In genomic region chr20:43538855-43539700, GRCh38 we compare ENCODE assay signal across 20 cellular contexts. TPM values are rescaled to one million over a fixed set of nuclear protein-coding genes. Genes with fewer than 3 reads are reported as not detected.
DNase-seq lines count a peak whose midpoint lies in the region; ATAC-seq, FAIRE-seq and TF ChIP-seq lines count a peak whose summit lies in the region.
"Had no signal": no experiment of that assay in that cellular context is flagged by ENCODE, and none has a peak within 500 bp of the region (broad histone marks: within the 10 kb centered on the region; RNA-seq: fewer than 3 reads in every experiment).

No MANE protein-coding gene starts in this region.

- H3K9me3 ChIP-seq in IMR-90 (ENCODE audit: control insufficient read depth, insufficient read depth, low read length): no peaks in the 10 kb centered on the region
- H3K9me3 ChIP-seq in K562 (replicated peaks; ENCODE audit: control insufficient read depth, insufficient read depth, low read depth, low read length): no peaks in the 10 kb centered on the region
- no peaks in the 10 kb centered on the region for H3K9me3 ChIP-seq in osteoblast (ENCODE audit: low read depth, low read length)
- no peaks in the 10 kb centered on the region for H3K9me3 ChIP-seq in H9 (ENCODE audit: control insufficient read depth, low read depth, low read length)
- no peaks in the 10 kb centered on the region for H3K9me3 ChIP-seq in gastrocnemius medialis
- H3K9me3 ChIP-seq: breast epithelium, ovary had no signal

- WGBS in IMR-90 (ENCODE audit: extremely low coverage in 2 of 2, insufficient read length in 1 of 2), 2 experiments: 56% methylated on average over 4 of the region's 6 CpGs; no CpG with 5 or more reads in 1 of the 2 experiments
- WGBS in K562 (ENCODE audit: insufficient coverage, low coverage, missing lambda C conversion rate): 42% methylated on average over 6 of the region's 6 CpGs
- no CpG with 5 or more reads among the region's 6 CpGs for WGBS in H9 (ENCODE audit: extremely low coverage, insufficient read length, low lambda C conversion rate)

- H3K9me3 Mint-ChIP-seq in H9: no peaks in the 10 kb centered on the region
- H3K9me3 Mint-ChIP-seq: activated T-helper 17 cell treated with anti-CD3 and anti-CD28 coated beads, Interleukin-2, amount 50 U/mL, for 72 hours; GM23338; HFFc6; immature natural killer cell; natural killer cell had no signal

- H3K27me3 Mint-ChIP-seq in H9 (ENCODE audit: low read depth): no peaks in the 10 kb centered on the region
- H3K27me3 Mint-ChIP-seq: activated T-helper 17 cell treated with anti-CD3 and anti-CD28 coated beads, Interleukin-2, amount 50 U/mL, for 72 hours; T-helper 17 cell had no signal

- no peak overlapping the region for H2BK15ac ChIP-seq in IMR-90 (ENCODE audit: low read depth, low read length)
- no peak overlapping the region for H2BK15ac ChIP-seq in H9 (ENCODE audit: low read depth, low read length)

- no peak overlapping the region for H3K27ac ChIP-seq in IMR-90 (ENCODE audit: insufficient read depth, low read length)
- H3K27ac ChIP-seq in K562 (ENCODE audit: extremely low read depth, low read depth, low read length): no peak overlapping the region; the same call in 2 of the 3 replicates
- no peak overlapping the region for H3K27ac ChIP-seq in osteoblast (ENCODE audit: low read depth, low read length)
- no peak overlapping the region for H3K27ac ChIP-seq in H9 (ENCODE audit: insufficient read length, low read depth, low read length)
- no peak overlapping the region for H3K27ac ChIP-seq in gastrocnemius medialis
- H3K27ac ChIP-seq: breast epithelium, ovary had no signal

- intact Hi-C loops in IMR-90 (cut with micrococcal nuclease): loop anchor here (1.0 to 5.0 kb wide), 5 partner anchors 51 to 554 kb away; partner anchors contain the start of gene IFT52
- intact Hi-C loops in K562 (cut with micrococcal nuclease): loop anchor here (1.0 to 10.0 kb wide), 3 partner anchors 92 to 546 kb away; no protein-coding TSS in a partner anchor
- intact Hi-C loops in gastrocnemius medialis (cut with DNase I; ENCODE audit: low total_unique reads): loop anchor here (1.0 kb wide), 1 partner anchor 541 kb away; no protein-coding TSS in a partner anchor

- TF ChIP-seq CTCF in IMR-90 (conservative IDR thresholded peaks at IDR 0.05; ENCODE audit: low read depth, low read length) (no peak), K562 (IDR thresholded peaks at IDR 0.05 in 2 of 3, conservative IDR thresholded peaks at IDR 0.05 in 1 of 3; ENCODE audit: insufficient read depth in 2 of 3, low read depth in 1 of 3, low read length in 3 of 3) (no peak), osteoblast (IDR thresholded peaks at IDR 0.05; ENCODE audit: extremely low read depth, low read depth, low read length) (no peak), H9 (conservative IDR thresholded peaks at IDR 0.05) (no peak), GM13977 (IDR thresholded peaks at IDR 0.05; ENCODE audit: extremely low read depth, insufficient read depth, missing control alignments) (no peak), gastrocnemius medialis (IDR thresholded peaks at IDR 0.05 in 4 of 5, conservative IDR thresholded peaks at IDR 0.05 in 1 of 5) (no peak)

- H3K79me1 ChIP-seq in IMR-90 (ENCODE audit: low read depth in 1 of 2, low read length in 2 of 2): no peaks in the 10 kb centered on the region
- no peaks in the 10 kb centered on the region for H3K79me1 ChIP-seq in H9 (ENCODE audit: insufficient read depth, low read depth, low read length, poor library complexity, severe bottlenecking)

- H3K36me3 ChIP-seq in IMR-90 (ENCODE audit: control insufficient read depth, insufficient read depth, low read length) (peaks cover 3% of the 10 kb centered on the region), K562 (ENCODE audit: control insufficient read depth, insufficient read depth, low read length) (peaks cover 12% of the 10 kb centered on the region; the same call in 2 of the 3 replicates), osteoblast (ENCODE audit: insufficient read depth, low read length) (no peaks in the 10 kb centered on the region), gastrocnemius medialis (peaks cover 0 to 18% of the 10 kb centered on the region in 2 donors)
- H3K36me3 ChIP-seq: breast epithelium, ovary had no signal

- H2AFZ ChIP-seq in IMR-90 (replicated peaks; ENCODE audit: low read length, poor library complexity) (no peak overlapping the region), K562 (ENCODE audit: low read depth, low read length) (no peak overlapping the region), osteoblast (ENCODE audit: low read length) (no peak overlapping the region), H9 (ENCODE audit: low read length) (no peak overlapping the region)
- H2AFZ ChIP-seq: GM23338 had no signal

- H3K23me2 ChIP-seq in H9 (ENCODE audit: insufficient read length, low read depth, low read length, poor library complexity, severe bottlenecking): no peaks in the 10 kb centered on the region

- ATAC-seq in IMR-90 (ENCODE audit: low read depth) (no peak), K562 (no peak), left lobe of liver (peak; percentile 84), HG02973 (IDR thresholded peaks at IDR 0.05; ENCODE audit: unreplicated experiment) (no peak), gastrocnemius medialis (no peak)

- H3K18ac ChIP-seq in IMR-90 (ENCODE audit: low read depth, low read length): no peak overlapping the region
- no peak overlapping the region for H3K18ac ChIP-seq in H9 (ENCODE audit: insufficient read length, low read depth, low read length)

- H2BK12ac ChIP-seq in H9 (ENCODE audit: insufficient read length, low read depth, low read length): no peak overlapping the region

- H3K9ac ChIP-seq in IMR-90 (ENCODE audit: low read depth, low read length) (no peak overlapping the region), K562 (ENCODE audit: insufficient read depth in 1 of 2, low read depth in 2 of 2, low read length in 2 of 2) (peak overlapping the region in 1 of 2 experiments; percentile 56; a peak in 1 of 4 replicates), H9 (ENCODE audit: extremely low read depth, insufficient read length, low read length) (no peak overlapping the region)

- POLR2A ChIA-PET in IMR-90 (lab: Charles Lee; ENCODE audit: unreplicated experiment): no interaction called here
- POLR2A ChIA-PET in K562 (lab: Yijun Ruan, JAX): interaction anchor here (0.5 to 1.5 kb wide), 14 partner anchors 9 to 189 kb away, joined by 3 to 7 read pairs (median 4); partner anchors contain the start of genes IFT52 and SRSF6

- DNase-seq in IMR-90: peak; percentile 14
- no peak for DNase-seq in K562 (ENCODE audit: extremely low read depth in 1 of 4, low spot score in 3 of 4)
- DNase-seq in left lobe of liver (ENCODE audit: low spot score): peak; percentile 81
- DNase-seq in osteoblast (ENCODE audit: insufficient read length, low spot score, missing footprints): peak; percentile 54
- no peak for DNase-seq in H9
- no peak for DNase-seq in GM13977 (ENCODE audit: low spot score)
- no peak for DNase-seq in gastrocnemius medialis
- DNase-seq: activated naive CD4-positive, alpha-beta T cell treated with anti-CD3 and anti-CD28 coated beads, Interleukin-2, amount 50 U/mL, for 16 hours; natural killer cell; NK-92 treated with Interleukin-12 subunit alpha and Interleukin-12 subunit beta, amount 100 ng/mL, for 24 hours had no signal

- in situ Hi-C loops in IMR-90 (cut with MboI; ENCODE audit: low sequenced_read_pairs): loop anchor here (5.0 to 10.0 kb wide), 2 partner anchors 156 to 543 kb away; no protein-coding TSS in a partner anchor
- in situ Hi-C loops in K562 (cut with MboI): no loop called here
- in situ Hi-C loops in GM13977 (cut with MboI; ENCODE audit: low pct_unique_long_range_greater_than_20kb, low sequenced_read_pairs, unreplicated experiment): loop anchor here (10.0 to 25.0 kb wide), 2 partner anchors 156 to 548 kb away; no protein-coding TSS in a partner anchor
- in situ Hi-C loops in gastrocnemius medialis (cut with MboI; ENCODE audit: low sequenced_read_pairs in 4 of 4): loop anchor here in 3 of 4 donors (25.0 kb wide), 1 partner anchor 548 kb away; no protein-coding TSS in a partner anchor

- H3K4me3 ChIP-seq in IMR-90 (ENCODE audit: insufficient read depth, low read depth, low read length) (no peak overlapping the region), K562 (no peak overlapping the region), osteoblast (ENCODE audit: insufficient read depth, low read length) (no peak overlapping the region), gastrocnemius medialis (no peak overlapping the region)
- H3K4me3 ChIP-seq: breast epithelium, GM23338, ovary had no signal

- H3K14ac ChIP-seq in IMR-90 (replicated peaks; ENCODE audit: low read depth, low read length): no peak overlapping the region
- no peak overlapping the region for H3K14ac ChIP-seq in H9 (ENCODE audit: insufficient read depth, low read length)

- H3K56ac ChIP-seq in IMR-90 (ENCODE audit: extremely low read depth, insufficient read depth, low read length): no peak overlapping the region
- no peak overlapping the region for H3K56ac ChIP-seq in H9 (ENCODE audit: insufficient read length, low read depth, low read length)

- TF ChIP-seq POLR2A in IMR-90 (IDR thresholded peaks at IDR 0.05; ENCODE audit: low read depth, low read length): no peak
- no peak for TF ChIP-seq POLR2A in K562 (conservative IDR thresholded peaks at IDR 0.05)
- no peak for TF ChIP-seq POLR2A in gastrocnemius medialis (IDR thresholded peaks at IDR 0.05)

- H3K36me3 Mint-ChIP-seq in H9 (ENCODE audit: insufficient read depth in 1 of 3, low read depth in 3 of 3): peaks cover 0 to 25% (median 24%) of the 10 kb centered on the region in 3 experiments; a peak in 6 of 7 replicates
- H3K36me3 Mint-ChIP-seq: immature natural killer cell, natural killer cell had no signal

- H4K8ac ChIP-seq in IMR-90 (ENCODE audit: low read depth in 2 of 2, low read length in 2 of 2) (no peak overlapping the region), H9 (replicated peaks; ENCODE audit: insufficient read length, low read depth, low read length) (no peak overlapping the region)

- H3K4ac ChIP-seq in IMR-90 (ENCODE audit: low read depth, low read length): no peak overlapping the region
- no peak overlapping the region for H3K4ac ChIP-seq in H9 (ENCODE audit: low read depth, low read length)

- H2AK9ac ChIP-seq in IMR-90 (replicated peaks; ENCODE audit: low read depth, low read length, poor library complexity): no peak overlapping the region

- H3K9me1 ChIP-seq in IMR-90 (ENCODE audit: insufficient read depth, low read length) (no peaks in the 10 kb centered on the region; the same call in 1 of the 2 replicates), K562 (ENCODE audit: control insufficient read depth, insufficient read depth, low read length) (peaks cover 6% of the 10 kb centered on the region)

- no peak overlapping the region for H3T11ph ChIP-seq in H9 (ENCODE audit: low read length)

- H4K5ac ChIP-seq in IMR-90 (ENCODE audit: low read depth, low read length) (no peak overlapping the region), H9 (ENCODE audit: insufficient read length, low read depth, low read length) (no peak overlapping the region)

- no peaks in the 10 kb centered on the region; a peak in 1 of 4 replicates for H3K4me1 Mint-ChIP-seq in H9
- H3K4me1 Mint-ChIP-seq: activated T-helper 17 cell treated with anti-CD3 and anti-CD28 coated beads, Interleukin-2, amount 50 U/mL, for 72 hours; GM23338; immature natural killer cell had no signal

- H2BK120ac ChIP-seq in IMR-90 (ENCODE audit: low read depth, low read length) (no peak overlapping the region), H9 (ENCODE audit: low read depth, low read length, poor library complexity, severe bottlenecking) (no peak overlapping the region)

- no peak overlapping the region for H2BK5ac ChIP-seq in IMR-90 (ENCODE audit: low read depth, low read length, poor library complexity, severe bottlenecking)
- no peak overlapping the region for H2BK5ac ChIP-seq in H9 (ENCODE audit: insufficient read length, low read length)

- dilution Hi-C loops in IMR-90 (cut with HindIII; ENCODE audit: low sequenced_read_pairs, unreplicated experiment): no loop called here

- no peak for FAIRE-seq in K562 (lab: Jason Lieb, UNC)
- FAIRE-seq: small intestine had no signal

- H3K27ac Mint-ChIP-seq in H9: no peak overlapping the region; a peak in 1 of 7 replicates
- H3K27ac Mint-ChIP-seq: activated T-helper 17 cell treated with anti-CD3 and anti-CD28 coated beads, Interleukin-2, amount 50 U/mL, for 72 hours; GM23338; HFFc6; natural killer cell; T-helper 17 cell had no signal

- H3K4me1 ChIP-seq in IMR-90 (ENCODE audit: control insufficient read depth, insufficient read depth, low read length) (no peaks in the 10 kb centered on the region; the same call in 1 of the 2 replicates), K562 (replicated peaks in 1 of 2; ENCODE audit: control insufficient read depth in 2 of 2, insufficient read depth in 2 of 2, low read length in 2 of 2) (peaks cover 18 to 24% of the 10 kb centered on the region in 2 experiments; a peak in 4 of 5 replicates), osteoblast (ENCODE audit: insufficient read depth, low read length) (peaks cover 10% of the 10 kb centered on the region), H9 (ENCODE audit: insufficient read depth, low read length) (no peaks in the 10 kb centered on the region), gastrocnemius medialis (no peaks in the 10 kb centered on the region)
- H3K4me1 ChIP-seq: breast epithelium had no signal

- H3K4me3 Mint-ChIP-seq in H9: no peak overlapping the region; a peak in 1 of 5 replicates
- H3K4me3 Mint-ChIP-seq: activated T-helper 17 cell treated with anti-CD3 and anti-CD28 coated beads, Interleukin-2, amount 50 U/mL, for 72 hours; GM23338; HFFc6; immature natural killer cell; natural killer cell; T-helper 17 cell had no signal

- H2BK20ac ChIP-seq in IMR-90 (ENCODE audit: low read depth, low read length) (no peak overlapping the region), H9 (ENCODE audit: low read depth, low read length, poor library complexity, severe bottlenecking) (no peak overlapping the region)

- H2AK5ac ChIP-seq in IMR-90 (ENCODE audit: low read depth, low read length) (no peak overlapping the region), H9 (ENCODE audit: insufficient read length, low read length) (no peak overlapping the region)

- no peaks in the 10 kb centered on the region for H4K20me1 ChIP-seq in IMR-90 (ENCODE audit: insufficient read depth, low read length)
- no peaks in the 10 kb centered on the region for H4K20me1 ChIP-seq in K562 (replicated peaks; ENCODE audit: control insufficient read depth, insufficient read depth, low read length)
- H4K20me1 ChIP-seq in osteoblast (ENCODE audit: insufficient read depth, low read length): peaks cover 7% of the 10 kb centered on the region
- H4K20me1 ChIP-seq in H9 (ENCODE audit: control insufficient read depth, insufficient read depth, insufficient read length): no peaks in the 10 kb centered on the region

- no peak overlapping the region for H3K4me2 ChIP-seq in IMR-90 (ENCODE audit: low read depth, low read length)
- H3K4me2 ChIP-seq in K562 (ENCODE audit: insufficient read depth, low read length): peak overlapping the region; percentile 74
- H3K4me2 ChIP-seq in osteoblast (ENCODE audit: insufficient read depth, low read length): no peak overlapping the region
- no peak overlapping the region for H3K4me2 ChIP-seq in H9 (ENCODE audit: insufficient read depth, insufficient read length, low read length)
- H3K4me2 ChIP-seq: GM23338 had no signal

- CTCF ChIA-PET in IMR-90 (lab: Yijun Ruan, JAX): interaction anchor here (0.8 to 1.6 kb wide), 3 partner anchors 57 to 541 kb away, joined by 4 to 20 read pairs (median 4); no protein-coding TSS in a partner anchor
- CTCF ChIA-PET in K562 (lab: Yijun Ruan, JAX; ENCODE audit: low intra/inter-chr PET ratio): interaction anchor here (1.7 to 1.8 kb wide), 2 partner anchors 153 to 155 kb away, joined by 5 to 35 read pairs; no protein-coding TSS in a partner anchor

- H3K79me2 ChIP-seq in K562 (ENCODE audit: control insufficient read depth, insufficient read depth, low read length) (no peaks in the 10 kb centered on the region), osteoblast (ENCODE audit: insufficient read depth, low read length) (no peaks in the 10 kb centered on the region), H9 (ENCODE audit: insufficient read depth, low read length) (no peaks in the 10 kb centered on the region)

- no peak overlapping the region for H4K91ac ChIP-seq in IMR-90 (ENCODE audit: insufficient read depth, low read depth, low read length)
- H4K91ac ChIP-seq in H9 (ENCODE audit: insufficient read length, low read depth, low read length): no peak overlapping the region

- TF ChIP-seq RAD21 in IMR-90 (IDR thresholded peaks at IDR 0.05; ENCODE audit: low read length) (no peak), K562 (CRISPR knock-in tag; conservative IDR thresholded peaks at IDR 0.05 in 1 of 2, IDR thresholded peaks at IDR 0.05 in 1 of 2) (no peak)

- no peak overlapping the region for H3K23ac ChIP-seq in IMR-90 (ENCODE audit: low read depth, low read length)
- H3K23ac ChIP-seq in H9 (ENCODE audit: insufficient read length, low read depth, low read length): no peak overlapping the region

- H3K27me3 ChIP-seq in IMR-90 (ENCODE audit: control insufficient read depth, insufficient read depth, low read length) (no peaks in the 10 kb centered on the region; the same call in 1 of the 2 replicates), K562 (ENCODE audit: control insufficient read depth in 2 of 2, insufficient read depth in 2 of 2, low read length in 2 of 2) (no peaks in the 10 kb centered on the region), osteoblast (ENCODE audit: insufficient read depth, low read length) (no peaks in the 10 kb centered on the region), H9 (ENCODE audit: insufficient read depth, low read length) (no peaks in the 10 kb centered on the region), gastrocnemius medialis (no peaks in the 10 kb centered on the region)
- H3K27me3 ChIP-seq: breast epithelium, ovary had no signal

- BruUV-seq in IMR-90 (replicated peaks; lab: Mats Ljungman, UMichigan) (no TSS peak), K562 (replicated peaks; lab: Mats Ljungman, UMichigan) (no TSS peak)

- TF ChIP-seq EP300 in K562 (IDR thresholded peaks at IDR 0.05; ENCODE audit: low read length): no peak

RNA-seq across cellular contexts. Expression of gene SGK2, which starts 19.7 kb away (rescaled TPM):
- total RNA-seq in IMR-90 (2012; rRNA removed) (under 0.01 TPM in 1 of 2 replicates, not detected in the other), K562 (2014; rRNA removed) (0.14 and 0.16 TPM in 2 replicates), K562 (2014; rRNA removed; fragmentation: Illumina TruSeq; extraction: Trizol) (0.07 and 0.13 TPM in 2 replicates), K562 (2015; rRNA removed; fragmentation: Illumina TruSeq; extraction: Trizol) (0.11 and 0.15 TPM in 2 replicates), K562 (2021) (0.20 and 0.31 TPM in 2 replicates), left lobe of liver (81.1 TPM), osteoblast (under 0.01 and 0.29 TPM in 2 replicates), H9 (2021) (not detected in 2 replicates), gastrocnemius medialis (1 to 10 TPM in 1 of 4 donors, under 1 TPM in 2, not detected in 1; 0.36 to 1.2 (median 0.55) TPM)
- polyA plus RNA-seq in IMR-90 (2012; rRNA removed) (0.10 TPM in 1 of 2 replicates, not detected in the other), K562 (2011; rRNA removed) (0.24 and 0.88 TPM in 2 replicates), K562 (2014; fragmentation: Illumina TruSeq; extraction: Trizol) (0.15 TPM in 1 of 2 replicates, not detected in the other), K562 (2014; fragmentation: Nextera tagmentation; extraction: Ambion mirVana) (not detected), K562 (2014; rRNA removed) (0.21 and 0.57 TPM in 2 replicates)
- not detected in 2 replicates for polyA plus RNA-seq in IMR-90 (2012; cell fraction: cytosol; rRNA removed)
- polyA plus RNA-seq in IMR-90 (2012; cell fraction: nucleus; rRNA removed; ENCODE audit: low replicate concordance): 1.4 and 2.0 TPM in 2 replicates
- total RNA-seq in K562 (2011; cell fraction: chromatin; rRNA removed; ENCODE audit: low replicate concordance): 4.3 and 4.4 TPM in 2 replicates
- 0.83 and 2.8 TPM in 2 replicates for total RNA-seq in K562 (2011; cell fraction: nucleolus; rRNA removed)
- 4.0 and 6.9 TPM in 2 replicates for total RNA-seq in K562 (2011; cell fraction: nucleoplasm; rRNA removed)
- polyA plus RNA-seq in K562 (2011; cell fraction: cytosol; rRNA removed): 0.07 and 0.09 TPM in 2 replicates
- polyA plus RNA-seq in K562 (2011; cell fraction: nucleus; rRNA removed): 2.7 and 3.1 TPM in 2 replicates
- 0.10 and 0.62 TPM in 2 replicates for polyA plus RNA-seq in K562 (2012)
- polyA minus RNA-seq in K562 (2011; rRNA and poly(A)+ RNA removed): 0.53 and 1.7 TPM in 2 replicates
- polyA minus RNA-seq in K562 (2011; cell fraction: cytosol; rRNA and poly(A)+ RNA removed): not detected in 2 replicates
- polyA minus RNA-seq in K562 (2011; cell fraction: nucleus; rRNA and poly(A)+ RNA removed): 0.54 and 1.1 TPM in 2 replicates
- total RNA-seq: glomerular endothelial cell had no signal
- polyA plus RNA-seq: GM23338, immature natural killer cell had no signal

RNA-seq across cellular contexts. Expression of gene L3MBTL1, which starts 31.6 kb away (rescaled TPM):
- total RNA-seq in IMR-90 (2012; rRNA removed): 1.7 and 2.2 TPM in 2 replicates
- 4.3 and 4.5 TPM in 2 replicates for polyA plus RNA-seq in IMR-90 (2012; rRNA removed)
- polyA plus RNA-seq in IMR-90 (2012; cell fraction: cytosol; rRNA removed): 1.1 TPM in 2 replicates
- polyA plus RNA-seq in IMR-90 (2012; cell fraction: nucleus; rRNA removed; ENCODE audit: low replicate concordance): 38.8 and 40.5 TPM in 2 replicates
- total RNA-seq in K562 (2011; cell fraction: chromatin; rRNA removed; ENCODE audit: low replicate concordance): 96.6 and 129 TPM in 2 replicates
- 68.4 and 71.2 TPM in 2 replicates for total RNA-seq in K562 (2011; cell fraction: nucleolus; rRNA removed)
- 92.8 and 140 TPM in 2 replicates for total RNA-seq in K562 (2011; cell fraction: nucleoplasm; rRNA removed)
- total RNA-seq in K562 (2014; rRNA removed): 5.5 and 6.2 TPM in 2 replicates
- total RNA-seq in K562 (2014; rRNA removed; fragmentation: Illumina TruSeq; extraction: Trizol): 3.4 and 4.1 TPM in 2 replicates
- 3.2 and 3.4 TPM in 2 replicates for total RNA-seq in K562 (2015; rRNA removed; fragmentation: Illumina TruSeq; extraction: Trizol)
- 6.1 and 9.4 TPM in 2 replicates for total RNA-seq in K562 (2021)
- polyA plus RNA-seq in K562 (2011; rRNA removed): 10.0 and 18.3 TPM in 2 replicates
- polyA plus RNA-seq in K562 (2011; cell fraction: cytosol; rRNA removed): 4.0 and 5.7 TPM in 2 replicates
- polyA plus RNA-seq in K562 (2011; cell fraction: nucleus; rRNA removed): 87.5 and 104 TPM in 2 replicates
- 4.0 and 8.9 TPM in 2 replicates for polyA plus RNA-seq in K562 (2012)
- 4.1 and 4.4 TPM in 2 replicates for polyA plus RNA-seq in K562 (2014; fragmentation: Illumina TruSeq; extraction: Trizol)
- 1 to 10 TPM in 1 of 2 experiments, under 1 TPM in 1; 0.77 to 1.1 TPM for polyA plus RNA-seq in K562 (2014; fragmentation: Nextera tagmentation; extraction: Ambion mirVana)
- polyA plus RNA-seq in K562 (2014; rRNA removed): 7.7 and 7.9 TPM in 2 replicates
- 13.1 and 17.4 TPM in 2 replicates for polyA minus RNA-seq in K562 (2011; rRNA and poly(A)+ RNA removed)
- polyA minus RNA-seq in K562 (2011; cell fraction: cytosol; rRNA and poly(A)+ RNA removed): 2.8 and 3.2 TPM in 2 replicates
- 28.9 and 38.0 TPM in 2 replicates for polyA minus RNA-seq in K562 (2011; cell fraction: nucleus; rRNA and poly(A)+ RNA removed)
- 3.6 TPM for total RNA-seq in left lobe of liver
- 5.6 and 9.8 TPM in 2 replicates for total RNA-seq in osteoblast
- total RNA-seq in H9 (2021): 17.4 and 19.9 TPM in 2 replicates
- total RNA-seq in gastrocnemius medialis: 1 to 10 TPM; 1.1 to 6.0 (median 3.7) TPM

RNA-seq across cellular contexts. Expression of gene IFT52, which starts 51.7 kb away (rescaled TPM):
- 55.6 and 60.8 TPM in 2 replicates for total RNA-seq in IMR-90 (2012; rRNA removed)
- 29.7 and 31.2 TPM in 2 replicates for polyA plus RNA-seq in IMR-90 (2012; rRNA removed)
- polyA plus RNA-seq in IMR-90 (2012; cell fraction: cytosol; rRNA removed): 13.8 and 27.8 TPM in 2 replicates
- polyA plus RNA-seq in IMR-90 (2012; cell fraction: nucleus; rRNA removed; ENCODE audit: low replicate concordance): 4.8 and 15.4 TPM in 2 replicates
- total RNA-seq in K562 (2011; cell fraction: chromatin; rRNA removed; ENCODE audit: low replicate concordance): 11.7 and 21.0 TPM in 2 replicates
- total RNA-seq in K562 (2011; cell fraction: nucleolus; rRNA removed): 5.9 and 7.8 TPM in 2 replicates
- 4.5 and 10.5 TPM in 2 replicates for total RNA-seq in K562 (2011; cell fraction: nucleoplasm; rRNA removed)
- total RNA-seq in K562 (2014; rRNA removed): 10.9 and 11.0 TPM in 2 replicates
- 22.0 and 22.2 TPM in 2 replicates for total RNA-seq in K562 (2014; rRNA removed; fragmentation: Illumina TruSeq; extraction: Trizol)
- 17.0 and 20.4 TPM in 2 replicates for total RNA-seq in K562 (2015; rRNA removed; fragmentation: Illumina TruSeq; extraction: Trizol)
- 15.3 and 17.6 TPM in 2 replicates for total RNA-seq in K562 (2021)
- 24.9 and 26.8 TPM in 2 replicates for polyA plus RNA-seq in K562 (2011; rRNA removed)
- polyA plus RNA-seq in K562 (2011; cell fraction: cytosol; rRNA removed): 21.6 and 30.1 TPM in 2 replicates
- 10.3 and 16.7 TPM in 2 replicates for polyA plus RNA-seq in K562 (2011; cell fraction: nucleus; rRNA removed)
- polyA plus RNA-seq in K562 (2012): 15.7 and 22.2 TPM in 2 replicates
- 20.3 and 20.6 TPM in 2 replicates for polyA plus RNA-seq in K562 (2014; fragmentation: Illumina TruSeq; extraction: Trizol)
- 10 to 100 TPM; 24.4 to 31.4 TPM for polyA plus RNA-seq in K562 (2014; fragmentation: Nextera tagmentation; extraction: Ambion mirVana)
- 16.1 and 16.5 TPM in 2 replicates for polyA plus RNA-seq in K562 (2014; rRNA removed)
- 24.1 and 36.9 TPM in 2 replicates for polyA minus RNA-seq in K562 (2011; rRNA and poly(A)+ RNA removed)
- polyA minus RNA-seq in K562 (2011; cell fraction: cytosol; rRNA and poly(A)+ RNA removed): 6.4 and 8.9 TPM in 2 replicates
- polyA minus RNA-seq in K562 (2011; cell fraction: nucleus; rRNA and poly(A)+ RNA removed): 6.7 and 9.0 TPM in 2 replicates
- 4.4 TPM for total RNA-seq in left lobe of liver
- total RNA-seq in osteoblast: 63.0 and 73.7 TPM in 2 replicates
- 44.5 and 45.5 TPM in 2 replicates for total RNA-seq in H9 (2021)
- total RNA-seq in gastrocnemius medialis: 1 to 10 TPM; 1.7 to 3.4 (median 2.9) TPM

Comparison
In these comparisons a context has a peak if more than half of its experiments do, and no peak if none do; other contexts are left out.
1. DNase-seq: peak in IMR-90 (single experiment), left lobe of liver (single experiment) and osteoblast (single experiment); none in K562 (0 of 4), H9 (single experiment), GM13977 (single experiment) and gastrocnemius medialis (0 of 2).
2. RNA of gene SGK2, which starts 19.7 kb away (total RNA-seq): 81.1 TPM in left lobe of liver (single experiment); 0.36 to 1.2 TPM in gastrocnemius medialis, 0.07 to 6.9 TPM in K562, not detected in H9, under 0.01 TPM in IMR-90 and under 0.01 to 0.29 TPM in osteoblast; every median in the first group is over 10 times any median in the second.